ENCODE assay signal across 11 cellular contexts in the genomic region with DNA sequence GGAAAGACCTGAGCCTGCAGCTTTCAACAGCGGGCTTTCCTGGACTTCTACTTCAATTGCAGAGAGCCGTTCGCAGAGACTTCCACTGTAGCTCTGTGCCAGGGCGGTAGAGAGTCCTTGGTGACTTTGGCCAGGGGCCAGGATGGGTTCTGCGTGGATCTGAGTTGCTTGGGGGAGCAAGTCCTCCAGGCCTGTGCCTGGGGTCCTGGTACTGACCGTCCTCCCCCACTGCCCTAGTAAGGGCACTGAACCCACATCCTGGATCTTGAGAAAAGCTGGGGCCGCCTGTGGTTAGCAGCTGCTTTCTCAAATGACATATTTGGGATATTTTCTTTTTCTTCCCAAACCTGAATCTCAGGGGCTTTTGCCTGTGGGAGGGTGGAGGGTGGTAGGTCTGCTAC. TPM values are rescaled to one million over a fixed set of nuclear protein-coding genes. Genes with fewer than 3 reads are reported as not detected.
DNase-seq lines count a peak whose midpoint lies in the region; ATAC-seq and TF ChIP-seq lines count a peak whose summit lies in the region.
"Had no signal": no experiment of that assay in that cellular context is flagged by ENCODE, and none has a peak within 500 bp of the region (broad histone marks: within the 10 kb centered on the region; RNA-seq: fewer than 3 reads in every experiment).

No MANE protein-coding gene starts in this region.

- no peak for DNase-seq in activated T-cell treated with anti-CD3 and anti-CD28 coated beads, Interleukin-2, amount 50 U/mL, for 72 hours
- DNase-seq in activated T-cell treated with anti-CD3 and anti-CD28 coated beads for 4 hours (no peak), body of pancreas (peak in 1 of 4 donors; percentile 32), thoracic aorta (ENCODE audit: low spot score) (no peak), medulla oblongata (ENCODE audit: extremely low spot score) (no peak)
- DNase-seq: activated T-cell treated with anti-CD3 and anti-CD28 coated beads, Interleukin-2, amount 50 U/mL, for 48 hours; PC-9; stimulated activated CD4-positive, alpha-beta T cell treated with anti-CD3 and anti-CD28 coated beads, Interleukin-15, amount 100 ng/mL, for 24 hours had no signal

- TF ChIP-seq POLR2A in body of pancreas (IDR thresholded peaks at IDR 0.05): no peak

- H3K27me3 Mint-ChIP-seq in activated T-cell treated with anti-CD3 and anti-CD28 coated beads, Interleukin-2, amount 50 U/mL, for 72 hours (ENCODE audit: low read depth): no peaks in the 10 kb centered on the region

- H3K36me3 ChIP-seq in body of pancreas (replicated peaks in 1 of 2; ENCODE audit: insufficient read depth in 1 of 2, low read depth in 2 of 2): no peaks in the 10 kb centered on the region
- peaks cover 91% of the 10 kb centered on the region for H3K36me3 ChIP-seq in mesodermal cell (ENCODE audit: control insufficient read depth, insufficient read depth, low read length)
- peaks cover 14% of the 10 kb centered on the region for H3K36me3 ChIP-seq in thoracic aorta

- H3K36me3 Mint-ChIP-seq in activated T-cell treated with anti-CD3 and anti-CD28 coated beads, Interleukin-2, amount 50 U/mL, for 72 hours (ENCODE audit: insufficient read depth in 2 of 2): peaks cover 15 to 22% of the 10 kb centered on the region in 2 donors

- intact Hi-C loops in body of pancreas (cut with DNase I): no loop called here

- H3K27ac ChIP-seq in body of pancreas (peak overlapping the region in 3 of 4 donors; percentile 44 to 78 (median 56)), mesodermal cell (ENCODE audit: low read depth, low read length, severe bottlenecking) (peak overlapping the region; percentile 85), thoracic aorta (peak overlapping the region; percentile 47 to 56)
- H3K27ac ChIP-seq: PC-9 had no signal

- no peaks in the 10 kb centered on the region for H3K9me3 Mint-ChIP-seq in activated T-cell treated with anti-CD3 and anti-CD28 coated beads, Interleukin-2, amount 50 U/mL, for 72 hours

- H3K9me3 ChIP-seq in body of pancreas (no peaks in the 10 kb centered on the region), mesodermal cell (ENCODE audit: control insufficient read depth, low read length) (no peaks in the 10 kb centered on the region), thoracic aorta (no peaks in the 10 kb centered on the region)

- peak overlapping the region; percentile 80 for H3K27ac Mint-ChIP-seq in activated T-cell treated with anti-CD3 and anti-CD28 coated beads, Interleukin-2, amount 50 U/mL, for 72 hours

- ATAC-seq in activated T-cell treated with anti-CD3 and anti-CD28 coated beads, Interleukin-2, amount 50 U/mL, for 72 hours (replicated peaks in 1 of 2): no peak
- ATAC-seq in body of pancreas: no peak
- ATAC-seq in thoracic aorta (ENCODE audit: insufficient number of reproducible peaks, low FRiP score, low read depth): no peak
- no peak for ATAC-seq in GM21360 (IDR thresholded peaks at IDR 0.05; ENCODE audit: unreplicated experiment)
- ATAC-seq in HG02678 (IDR thresholded peaks at IDR 0.05; ENCODE audit: unreplicated experiment): no peak

- H3K4me3 ChIP-seq in body of pancreas (no peak overlapping the region), mesodermal cell (ENCODE audit: extremely low read depth, insufficient read depth, low read length, poor library complexity, severe bottlenecking) (no peak overlapping the region), thoracic aorta (no peak overlapping the region)
- H3K4me3 ChIP-seq: PC-9 had no signal

- H3K27me3 ChIP-seq in body of pancreas: no peaks in the 10 kb centered on the region
- H3K27me3 ChIP-seq in thoracic aorta (replicated peaks; ENCODE audit: insufficient read depth): no peaks in the 10 kb centered on the region

- WGBS in body of pancreas, 2 donors: 48 to 74% methylated on average over 5 to 6 of the region's 7 CpGs
- 93 to 95% methylated on average over 6 to 7 of the region's 7 CpGs for WGBS in mesodermal cell (ENCODE audit: insufficient coverage in 2 of 2), 2 experiments

- H3K4me1 ChIP-seq in body of pancreas (peaks cover 3% of the 10 kb centered on the region), mesodermal cell (ENCODE audit: control insufficient read depth, insufficient read depth, low read length, poor library complexity, severe bottlenecking) (peaks cover 40% of the 10 kb centered on the region), thoracic aorta (ENCODE audit: control insufficient read depth in 1 of 2, low read depth in 2 of 2) (peaks cover 0 to 16% of the 10 kb centered on the region in 2 donors)

- no peak for TF ChIP-seq CTCF in body of pancreas (IDR thresholded peaks at IDR 0.05)
- no peak for TF ChIP-seq CTCF in thoracic aorta (IDR thresholded peaks at IDR 0.05)

- H3K4me1 Mint-ChIP-seq in activated T-cell treated with anti-CD3 and anti-CD28 coated beads, Interleukin-2, amount 50 U/mL, for 72 hours (ENCODE audit: low read depth): peaks cover 84% of the 10 kb centered on the region

- H3K4me3 Mint-ChIP-seq in activated T-cell treated with anti-CD3 and anti-CD28 coated beads, Interleukin-2, amount 50 U/mL, for 72 hours: peak overlapping the region; percentile 52 to 60

RNA-seq across cellular contexts. Expression of gene PGS1, which starts 37.9 kb away (rescaled TPM):
- 100 to 1,000 TPM in 1 of 2 donors, 10 to 100 TPM in 1; 81.6 to 101 TPM for total RNA-seq in activated T-cell treated with anti-CD3 and anti-CD28 coated beads, Interleukin-2, amount 50 U/mL, for 72 hours
- total RNA-seq in body of pancreas: 10 to 100 TPM; 17.1 to 30.4 TPM
- 36.8 TPM for polyA plus RNA-seq in mesodermal cell (2013, experiment 1 of 2)
- polyA plus RNA-seq in mesodermal cell (2013, experiment 2 of 2): 28.0 TPM
- 10 to 100 TPM; 52.0 to 98.4 TPM for total RNA-seq in thoracic aorta

RNA-seq across cellular contexts. Expression of gene SOCS3, which starts 56.4 kb away (rescaled TPM):
- total RNA-seq in activated T-cell treated with anti-CD3 and anti-CD28 coated beads, Interleukin-2, amount 50 U/mL, for 72 hours: 100 to 1,000 TPM; 164 to 212 TPM
- total RNA-seq in body of pancreas (10 to 100 TPM; 21.0 to 63.9 TPM), thoracic aorta (100 to 1,000 TPM; 313 to 361 TPM)
- 37.6 TPM for polyA plus RNA-seq in mesodermal cell (2013, experiment 1 of 2)
- 29.9 TPM for polyA plus RNA-seq in mesodermal cell (2013, experiment 2 of 2)
